Comparison of ENCODE assay signal across 8 cellular contexts in the genomic region with DNA sequence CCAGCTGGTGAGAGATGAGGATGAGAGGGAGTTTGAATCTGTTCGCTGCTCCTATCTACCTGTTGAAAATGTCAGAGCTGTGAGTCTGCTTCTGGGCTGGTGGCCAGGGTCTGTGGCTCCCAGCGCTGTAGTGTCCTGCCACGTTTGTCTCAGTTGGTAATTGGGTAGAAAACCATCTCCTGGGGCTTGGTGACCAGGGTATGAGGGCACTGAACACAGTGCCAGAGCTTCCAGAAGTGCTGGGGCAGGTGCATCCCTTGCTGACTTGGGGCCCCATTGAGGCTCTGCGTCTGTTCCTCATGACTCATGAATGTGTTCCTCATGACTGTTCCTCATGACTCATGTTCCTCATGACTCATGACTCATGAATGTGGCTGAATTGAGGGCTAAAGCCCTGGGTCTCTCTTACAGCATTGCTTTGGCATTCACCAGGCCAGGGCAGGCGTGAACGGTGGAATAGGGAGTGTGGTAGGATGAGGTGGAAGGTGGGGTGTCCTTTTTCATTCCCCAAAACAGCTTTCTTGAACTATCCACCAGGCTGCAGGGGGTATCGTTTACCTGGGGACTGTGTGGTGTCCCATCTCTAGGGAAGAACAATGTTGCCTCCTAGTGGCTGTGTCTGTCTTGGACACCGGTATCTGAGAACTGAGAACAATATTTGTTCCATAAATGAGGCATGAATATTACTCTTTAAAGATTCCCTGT.
A peak's percentile ranks its signal among the peaks of the same experiment; 100 is the strongest.
DNase-seq lines count a peak whose midpoint lies in the region; ATAC-seq and TF ChIP-seq lines count a peak whose summit lies in the region.

No MANE protein-coding gene starts in this region.

- WGBS in liver: 53% methylated on average over 8 of the region's 8 CpGs
- 74 to 75% methylated on average over 8 of the region's 8 CpGs for WGBS in testis, 2 donors

- H3K4me1 ChIP-seq in SJCRH30: peaks cover 21% of the 10 kb centered on the region
- H3K4me1 ChIP-seq in liver (ENCODE audit: control insufficient read depth in 4 of 4, insufficient read depth in 4 of 4, low read length in 3 of 4): no peaks in the 10 kb centered on the region
- peaks cover under 1% of the 10 kb centered on the region for H3K4me1 ChIP-seq in testis

- H3K27ac ChIP-seq in SJCRH30: peak overlapping the region; percentile 52
- no peak overlapping the region for H3K27ac ChIP-seq in liver (ENCODE audit: low read depth in 1 of 2, low read length in 2 of 2)
- H3K27ac ChIP-seq in testis: no peak overlapping the region

- no peak overlapping the region for H3K9ac ChIP-seq in liver (ENCODE audit: low read depth in 1 of 2, low read length in 2 of 2)

- H3K4me3 ChIP-seq in SJCRH30 (no peak overlapping the region), cardiac fibroblast (replicated peaks in 1 of 2; ENCODE audit: low read depth in 2 of 2, low read length in 2 of 2) (no peak overlapping the region), liver (ENCODE audit: low read depth in 1 of 3, low read length in 3 of 3) (no peak overlapping the region), testis (no peak overlapping the region)

- peak; percentile 19 to 58 for DNase-seq in NCI-H524 (lab: John Stamatoyannopoulos, UW)
- no peak for DNase-seq in NCI-H524 treated with DMSO at 0.1 percent for 48 hours (lab: John Stamatoyannopoulos, UW)
- DNase-seq in HS-27A (ENCODE audit: low read depth): peak; percentile 100
- peak; percentile 93 to 97 for DNase-seq in SJCRH30
- DNase-seq in cardiac fibroblast (ENCODE audit: low read depth in 2 of 2): peak; percentile 97 to 100
- peak; percentile 43 for DNase-seq in testis

- peak; percentile 67 for ATAC-seq in GM21526 (IDR thresholded peaks at IDR 0.05; ENCODE audit: low FRiP score, unreplicated experiment)

- H3K27me3 ChIP-seq in SJCRH30 (no peaks in the 10 kb centered on the region), liver (ENCODE audit: control insufficient read depth in 4 of 4, insufficient read depth in 4 of 4, low read length in 3 of 4) (no peaks in the 10 kb centered on the region), testis (no peaks in the 10 kb centered on the region)

- H3K9me3 ChIP-seq in SJCRH30 (replicated peaks): no peaks in the 10 kb centered on the region
- H3K9me3 ChIP-seq in liver (ENCODE audit: control insufficient read depth in 4 of 4, low read length in 3 of 4): no peaks in the 10 kb centered on the region
- no peaks in the 10 kb centered on the region for H3K9me3 ChIP-seq in testis

- TF ChIP-seq CTCF in cardiac fibroblast (IDR thresholded peaks at IDR 0.05; ENCODE audit: low read depth, low read length) (peak; percentile 50), liver (IDR thresholded peaks at IDR 0.05; ENCODE audit: low read depth, low read length, missing input control) (peak; percentile 46), testis (IDR thresholded peaks at IDR 0.05) (peak in 2 of 3 experiments; percentile 32 to 50)

- H3K36me3 ChIP-seq in SJCRH30 (peaks cover 2% of the 10 kb centered on the region; the same call in 1 of the 2 replicates), liver (ENCODE audit: control insufficient read depth in 4 of 4, insufficient read depth in 3 of 4, low read depth in 1 of 4, low read length in 3 of 4) (no peaks in the 10 kb centered on the region), testis (ENCODE audit: low read depth, missing control alignments) (no peaks in the 10 kb centered on the region)

- TF ChIP-seq POLR2A in testis (IDR thresholded peaks at IDR 0.05): no peak

- intact Hi-C loops in testis (cut with DNase I; ENCODE audit: low total_unique reads): no loop called here

- TF ChIP-seq RAD21 in liver (IDR thresholded peaks at IDR 0.05): peak; percentile 71 to 79

TF ChIP-seq in liver, 16 proteins besides CTCF, POLR2A, EP300 and RAD21:
- no peak for TF ChIP-seq EGR1 (IDR thresholded peaks at IDR 0.05; ENCODE audit: low read depth in 2 of 2)
- TF ChIP-seq JUND (IDR thresholded peaks at IDR 0.05): peak; percentile 81 to 92
